ENCODE assay signal across 25 cellular contexts in genomic region chr20:37777012-37777411, GRCh38.
A peak's percentile ranks its signal among the peaks of the same experiment; 100 is the strongest.
DNase-seq lines count a peak whose midpoint lies in the region; ATAC-seq, FAIRE-seq and TF ChIP-seq lines count a peak whose summit lies in the region.
"Had no signal": no experiment of that assay in that cellular context is flagged by ENCODE, and none has a peak within 500 bp of the region (broad histone marks: within the 10 kb centered on the region; RNA-seq: fewer than 3 reads in every experiment).

No MANE protein-coding gene starts in this region.

- intact Hi-C loops in tibial artery (cut with DNase I; ENCODE audit: low total_unique reads), result no loop called here

- H3K9me3 Mint-ChIP-seq in WTC11, result no peaks in the 10 kb centered on the region
- H3K9me3 Mint-ChIP-seq: GM23338, H9 had no signal

- H3K36me3 ChIP-seq in SK-N-MC (ENCODE audit: insufficient read depth, low read length) (peaks cover 17% of the 10 kb centered on the region; the same call in 1 of the 2 replicates), tibial artery (peaks cover 2 to 14% (median 7%) of the 10 kb centered on the region in 3 donors)

- FAIRE-seq in GM19239 (lab: Jason Lieb, UNC), result peak; percentile 49
- FAIRE-seq: HepG2, K562 had no signal

- no peaks in the 10 kb centered on the region for H3K4me1 Mint-ChIP-seq in WTC11
- H3K4me1 Mint-ChIP-seq: GM23338, H9 had no signal

- no peaks in the 10 kb centered on the region for H3K36me3 Mint-ChIP-seq in WTC11

- H3K4me1 ChIP-seq in tibial artery, result no peaks in the 10 kb centered on the region
- H3K4me1 ChIP-seq: SJSA1 had no signal

- no peak for TF ChIP-seq CTCF in WTC11 (IDR thresholded peaks at IDR 0.05)
- no peak for TF ChIP-seq CTCF in tibial artery (IDR thresholded peaks at IDR 0.05)

- POLR2A ChIA-PET in WTC11 (lab: Charles Lee), result interaction anchor here (0.8 kb wide), 1 partner anchor 11 kb away, joined by 3 read pairs; no protein-coding TSS in a partner anchor

- H3K27ac ChIP-seq in SK-N-MC, result 0 out of 2 replicates have a peak overlapping the region, but pooled peaks have one; percentile 11
- H3K27ac ChIP-seq in cingulate gyrus (ENCODE audit: low read depth, low read length), result peak overlapping the region; percentile 14
- no peak overlapping the region for H3K27ac ChIP-seq in tibial artery
- H3K27ac ChIP-seq: SJSA1 had no signal

- no peaks in the 10 kb centered on the region for H3K27me3 ChIP-seq in tibial artery
- H3K27me3 ChIP-seq: MG63, SJSA1 had no signal

- no peaks in the 10 kb centered on the region for H3K27me3 Mint-ChIP-seq in WTC11 (ENCODE audit: low read depth)

- ATAC-seq in GM21528 (IDR thresholded peaks at IDR 0.05; ENCODE audit: low FRiP score, unreplicated experiment) (no peak), WTC11 (no peak)
- ATAC-seq: GM23338, HepG2, K562 had no signal

- DNase-seq in GM19239 (ENCODE audit: insufficient read length, low spot score), result no peak
- no peak for DNase-seq in SK-N-MC (ENCODE audit: low read depth, low spot score)
- DNase-seq in HT-29 (ENCODE audit: low spot score), result no peak
- DNase-seq in WTC11 (ENCODE audit: low spot score), result no peak
- DNase-seq in tibial artery, result no peak
- DNase-seq: Calu3, DMS79 treated with DMSO at 0.1 percent for 48 hours, GF-D8, H9, MG63, NCI-H1105 treated with DMSO at 0.1 percent for 48 hours, NCI-H146, NCI-H1930, NCI-H2107, NCI-H524 treated with DMSO at 0.1 percent for 48 hours, NCI-H774, Right ventricle myocardium superior, RPMI8226, SW 1271 had no signal

- H3K27ac Mint-ChIP-seq in WTC11, result no peak overlapping the region
- H3K27ac Mint-ChIP-seq: H9 had no signal

- H3K4me3 Mint-ChIP-seq in WTC11, result no peak overlapping the region
- H3K4me3 Mint-ChIP-seq: GM23338, H9 had no signal

- H3K9me3 ChIP-seq in SK-N-MC (ENCODE audit: low read depth, low read length), result no peaks in the 10 kb centered on the region
- H3K9me3 ChIP-seq in tibial artery, result no peaks in the 10 kb centered on the region
- H3K9me3 ChIP-seq: MG63, SJSA1 had no signal

- no peak overlapping the region for H3K9ac ChIP-seq in SK-N-MC (ENCODE audit: insufficient read length)

- H3K4me3 ChIP-seq in SK-N-MC (no peak overlapping the region), tibial artery (no peak overlapping the region)
- H3K4me3 ChIP-seq: GM23338, K562, MG63, SJSA1 had no signal

- CTCF ChIA-PET in WTC11 (lab: Charles Lee), result no interaction called here

TF ChIP-seq in WTC11, 78 proteins besides CTCF, POLR2A, EP300 and RAD21:
- TF ChIP-seq, protein P1, sequence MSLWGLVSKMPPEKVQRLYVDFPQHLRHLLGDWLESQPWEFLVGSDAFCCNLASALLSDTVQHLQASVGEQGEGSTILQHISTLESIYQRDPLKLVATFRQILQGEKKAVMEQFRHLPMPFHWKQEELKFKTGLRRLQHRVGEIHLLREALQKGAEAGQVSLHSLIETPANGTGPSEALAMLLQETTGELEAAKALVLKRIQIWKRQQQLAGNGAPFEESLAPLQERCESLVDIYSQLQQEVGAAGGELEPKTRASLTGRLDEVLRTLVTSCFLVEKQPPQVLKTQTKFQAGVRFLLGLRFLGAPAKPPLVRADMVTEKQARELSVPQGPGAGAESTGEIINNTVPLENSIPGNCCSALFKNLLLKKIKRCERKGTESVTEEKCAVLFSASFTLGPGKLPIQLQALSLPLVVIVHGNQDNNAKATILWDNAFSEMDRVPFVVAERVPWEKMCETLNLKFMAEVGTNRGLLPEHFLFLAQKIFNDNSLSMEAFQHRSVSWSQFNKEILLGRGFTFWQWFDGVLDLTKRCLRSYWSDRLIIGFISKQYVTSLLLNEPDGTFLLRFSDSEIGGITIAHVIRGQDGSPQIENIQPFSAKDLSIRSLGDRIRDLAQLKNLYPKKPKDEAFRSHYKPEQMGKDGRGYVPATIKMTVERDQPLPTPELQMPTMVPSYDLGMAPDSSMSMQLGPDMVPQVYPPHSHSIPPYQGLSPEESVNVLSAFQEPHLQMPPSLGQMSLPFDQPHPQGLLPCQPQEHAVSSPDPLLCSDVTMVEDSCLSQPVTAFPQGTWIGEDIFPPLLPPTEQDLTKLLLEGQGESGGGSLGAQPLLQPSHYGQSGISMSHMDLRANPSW (CRISPR knock-in tag; conservative IDR thresholded peaks at IDR 0.05; ENCODE audit: low read depth), result no peak
- TF ChIP-seq HMGA2 (CRISPR knock-in tag; IDR thresholded peaks at IDR 0.05) (no peak), NR2C2 (CRISPR knock-in tag; IDR thresholded peaks at IDR 0.05) (no peak), IRF1 (CRISPR knock-in tag; IDR thresholded peaks at IDR 0.05) (no peak), FOXK1 (CRISPR knock-in tag; IDR thresholded peaks at IDR 0.05) (no peak), SMAD4 (CRISPR knock-in tag; IDR thresholded peaks at IDR 0.05) (no peak), ATF6 (CRISPR knock-in tag; IDR thresholded peaks at IDR 0.05) (no peak), ZNF232 (CRISPR knock-in tag; IDR thresholded peaks at IDR 0.05) (no peak)

Comparison
In these comparisons a context has a peak if more than half of its experiments do, and no peak if none do; other contexts are left out.
1. H3K27ac ChIP-seq: peak in SK-N-MC (single experiment) and cingulate gyrus (single experiment); none in tibial artery (0 of 2).